24 cellular contexts compared by ENCODE assay signal in the genomic region with DNA sequence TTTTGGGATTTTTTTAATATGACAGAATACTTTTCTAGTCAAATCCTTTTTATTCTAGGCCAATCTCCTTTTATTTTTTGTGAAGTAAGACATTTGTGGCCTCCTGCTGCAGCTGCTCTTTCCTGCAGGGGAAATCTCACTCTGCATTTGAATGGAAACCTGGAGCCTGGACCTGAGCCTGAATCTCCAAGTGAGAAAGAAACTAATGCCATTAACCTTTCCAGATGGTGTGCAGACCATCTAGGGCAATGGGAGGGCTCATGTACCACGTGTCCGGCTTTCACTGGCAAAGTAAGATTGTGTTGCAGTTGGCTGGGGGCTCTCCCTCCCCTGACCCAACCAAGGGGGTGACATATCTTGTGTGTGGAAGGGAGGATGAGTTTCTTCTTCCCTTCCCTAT.
"Had no signal": no experiment of that assay in that cellular context is flagged by ENCODE, and none has a peak within 500 bp of the region (broad histone marks: within the 10 kb centered on the region; RNA-seq: fewer than 3 reads in every experiment).

No MANE protein-coding gene starts in this region.

- H3K4me1 ChIP-seq: esophagus squamous epithelium, gastroesophageal sphincter, parathyroid adenoma, spleen, tibial artery, upper lobe of right lung, vagina had no signal

- H3K4me3 ChIP-seq: esophagus squamous epithelium, gastroesophageal sphincter, psoas muscle, spleen, tibial artery, upper lobe of right lung, vagina had no signal

- H3K36me3 ChIP-seq: esophagus squamous epithelium, gastroesophageal sphincter, spleen, tibial artery, upper lobe of right lung, vagina had no signal

- H3K27me3 ChIP-seq: esophagus squamous epithelium, gastroesophageal sphincter, spleen, tibial artery, upper lobe of right lung, vagina had no signal

- H3K4me1 Mint-ChIP-seq: naive thymus-derived CD4-positive, alpha-beta T cell; nephron progenitor cell; stimulated activated memory B cell treated with anti-CD40 and anti-IgM and Interleukin-4, amounts not matched to agents 10 μg/mL and 1 μg/mL and 100 μg/mL, for 72 hours had no signal

- H3K9ac ChIP-seq: parathyroid adenoma had no signal

- H2AFZ ChIP-seq: parathyroid adenoma had no signal

- H3K9me3 Mint-ChIP-seq: dendritic cell treated with granulocyte-macrophage colony-stimulating factor and Interleukin-4, amounts not matched to agents 40 ng/mL and 50 ng/mL, for 4 days; nephron progenitor cell; stimulated activated memory B cell treated with anti-CD40 and anti-IgM and Interleukin-4, amounts not matched to agents 10 μg/mL and 1 μg/mL and 100 μg/mL, for 72 hours; stimulated activated naive CD8-positive, alpha-beta T cell treated with anti-CD3 and anti-CD28 coated beads, Interleukin-15, Interleukin-2, amounts not matched to agents 100 ng/mL and 50 ng/mL, for 24 hours had no signal

- H3K27me3 Mint-ChIP-seq: dendritic cell treated with granulocyte-macrophage colony-stimulating factor and Interleukin-4, amounts not matched to agents 40 ng/mL and 50 ng/mL, for 4 days; stimulated activated naive CD8-positive, alpha-beta T cell treated with anti-CD3 and anti-CD28 coated beads, Interleukin-15, Interleukin-2, amounts not matched to agents 100 ng/mL and 50 ng/mL, for 24 hours had no signal

- H3K9me3 ChIP-seq: esophagus squamous epithelium, gastroesophageal sphincter, psoas muscle, spleen, tibial artery, upper lobe of right lung, vagina had no signal

- DNase-seq: effector memory CD8-positive, alpha-beta T cell; esophagus squamous epithelium; foreskin fibroblast; glutamatergic neuron; left colon; left ventricle myocardium superior; mesendoderm; naive thymus-derived CD4-positive, alpha-beta T cell; nephron progenitor cell; psoas muscle; retina; spleen; stimulated activated CD4-positive, alpha-beta T cell treated with anti-CD3 and anti-CD28 coated beads, Interleukin-15, amount 100 ng/mL, for 24 hours; stimulated activated CD4-positive, alpha-beta T cell treated with anti-CD3 and anti-CD28 coated beads, Interleukin-1b, Interleukin-23, amount 100 ng/mL, for 48 hours; stimulated activated CD4-positive, alpha-beta T cell treated with anti-CD3 and anti-CD28 coated beads, Interleukin-4, amount 100 ng/mL, for 24 hours; tibial artery; upper lobe of right lung had no signal

- H3K36me3 Mint-ChIP-seq: naive thymus-derived CD4-positive, alpha-beta T cell; stimulated activated memory B cell treated with anti-CD40 and anti-IgM and Interleukin-4, amounts not matched to agents 10 μg/mL and 1 μg/mL and 100 μg/mL, for 72 hours had no signal

- H3K27ac ChIP-seq: esophagus squamous epithelium, gastroesophageal sphincter, parathyroid adenoma, psoas muscle, spleen, tibial artery, upper lobe of right lung, vagina had no signal

- H3K27ac Mint-ChIP-seq: dendritic cell treated with granulocyte-macrophage colony-stimulating factor and Interleukin-4, amounts not matched to agents 40 ng/mL and 50 ng/mL, for 4 days; effector memory CD8-positive, alpha-beta T cell; naive thymus-derived CD4-positive, alpha-beta T cell; nephron progenitor cell; stimulated activated memory B cell treated with anti-CD40 and anti-IgM and Interleukin-4, amounts not matched to agents 10 μg/mL and 1 μg/mL and 100 μg/mL, for 72 hours; stimulated activated naive CD8-positive, alpha-beta T cell treated with anti-CD3 and anti-CD28 coated beads, Interleukin-15, Interleukin-2, amounts not matched to agents 100 ng/mL and 50 ng/mL, for 24 hours had no signal

- H3K4me3 Mint-ChIP-seq: dendritic cell treated with granulocyte-macrophage colony-stimulating factor and Interleukin-4, amounts not matched to agents 40 ng/mL and 50 ng/mL, for 4 days; effector memory CD8-positive, alpha-beta T cell; naive thymus-derived CD4-positive, alpha-beta T cell; nephron progenitor cell; stimulated activated memory B cell treated with anti-CD40 and anti-IgM and Interleukin-4, amounts not matched to agents 10 μg/mL and 1 μg/mL and 100 μg/mL, for 72 hours; stimulated activated naive CD8-positive, alpha-beta T cell treated with anti-CD3 and anti-CD28 coated beads, Interleukin-15, Interleukin-2, amounts not matched to agents 100 ng/mL and 50 ng/mL, for 24 hours had no signal

- ATAC-seq: effector memory CD8-positive, alpha-beta T cell; gastroesophageal sphincter; left colon; left ventricle myocardium superior; naive thymus-derived CD4-positive, alpha-beta T cell; psoas muscle; sciatic nerve; stimulated activated memory B cell treated with anti-CD40 and anti-IgM and Interleukin-4, amounts not matched to agents 10 μg/mL and 1 μg/mL and 100 μg/mL, for 72 hours; upper lobe of right lung had no signal

- H3K79me2 ChIP-seq: parathyroid adenoma had no signal
